ENCODE assay signal across 16 cellular contexts in the genomic region with DNA sequence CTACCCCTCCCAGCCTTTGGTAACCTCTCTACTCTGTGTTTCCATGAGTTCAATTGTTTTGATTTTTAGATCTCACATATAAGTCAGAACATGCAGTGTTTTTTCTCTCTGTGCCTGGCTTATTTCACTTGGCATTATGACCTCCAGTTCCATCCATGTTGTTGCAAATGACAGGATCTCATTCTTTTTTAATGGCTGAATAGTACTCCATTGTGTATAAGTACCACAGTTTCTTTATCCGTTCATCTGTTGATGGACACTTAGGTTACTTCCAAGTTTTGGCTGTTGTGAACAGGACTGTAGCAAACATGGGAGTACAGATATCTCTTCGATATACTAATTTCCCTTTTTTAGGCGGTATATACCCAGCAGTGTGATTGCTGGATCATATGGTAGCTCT.
A peak's percentile ranks its signal among the peaks of the same experiment; 100 is the strongest.
DNase-seq lines count a peak whose midpoint lies in the region; ATAC-seq, FAIRE-seq and TF ChIP-seq lines count a peak whose summit lies in the region.
"Had no signal": no experiment of that assay in that cellular context is flagged by ENCODE, and none has a peak within 500 bp of the region (broad histone marks: within the 10 kb centered on the region; RNA-seq: fewer than 3 reads in every experiment).

No MANE protein-coding gene starts in this region.

- no peaks in the 10 kb centered on the region for H3K27me3 ChIP-seq in K562 (ENCODE audit: control insufficient read depth in 2 of 2, insufficient read depth in 2 of 2, low read length in 2 of 2)

- BruUV-seq in OCI-LY7 (replicated peaks; lab: Mats Ljungman, UMichigan) = TSS peak; percentile 18
- BruUV-seq in K562 (replicated peaks; lab: Mats Ljungman, UMichigan) = TSS peak; percentile 15

- H3K9me3 ChIP-seq in OCI-LY7 (ENCODE audit: low read length) (no peaks in the 10 kb centered on the region), K562 (replicated peaks; ENCODE audit: control insufficient read depth, insufficient read depth, low read depth, low read length) (no peaks in the 10 kb centered on the region)

- no peak for ATAC-seq in activated naive CD8-positive, alpha-beta T cell treated with anti-CD3 and anti-CD28 coated beads, Interleukin-2, amount 50 U/mL, for 24 hours
- ATAC-seq in K562 = no peak
- ATAC-seq in GM21360 (IDR thresholded peaks at IDR 0.05; ENCODE audit: unreplicated experiment) = no peak
- ATAC-seq in WTC11 = no peak
- ATAC-seq: GM12878 had no signal

- TF ChIP-seq EP300 in K562 (IDR thresholded peaks at IDR 0.05; ENCODE audit: low read length) = no peak

- H3K27me3 Mint-ChIP-seq in activated naive CD8-positive, alpha-beta T cell treated with anti-CD3 and anti-CD28 coated beads, Interleukin-2, amount 50 U/mL, for 24 hours = no peaks in the 10 kb centered on the region
- H3K27me3 Mint-ChIP-seq in activated naive CD8-positive, alpha-beta T cell treated with anti-CD3 and anti-CD28 coated beads for 36 hours = no peaks in the 10 kb centered on the region
- no peaks in the 10 kb centered on the region for H3K27me3 Mint-ChIP-seq in WTC11 (ENCODE audit: low read depth)
- H3K27me3 Mint-ChIP-seq: B cell; CD4-positive, alpha-beta T cell had no signal

- no peak overlapping the region for H3K27ac ChIP-seq in OCI-LY7 (ENCODE audit: low read depth, low read length, poor library complexity, severe bottlenecking)
- no peak overlapping the region for H3K27ac ChIP-seq in K562 (ENCODE audit: extremely low read depth, low read depth, low read length)
- H3K27ac ChIP-seq: GM23248 had no signal

- CTCF ChIA-PET in OCI-LY7 (lab: Charles Lee; ENCODE audit: unreplicated experiment) = interaction anchor here (0.6 kb wide), 2 partner anchors 82 to 333 kb away, joined by 3 read pairs; no protein-coding TSS in a partner anchor
- CTCF ChIA-PET in K562 (lab: Yijun Ruan, JAX; ENCODE audit: low intra/inter-chr PET ratio) = no interaction called here
- CTCF ChIA-PET in WTC11 (lab: Charles Lee) = no interaction called here

- 96% methylated on average over 3 of the region's 3 CpGs for WGBS in K562 (ENCODE audit: insufficient coverage, low coverage, missing lambda C conversion rate)

- DNase-seq in activated naive CD8-positive, alpha-beta T cell treated with anti-CD3 and anti-CD28 coated beads, Interleukin-2, amount 50 U/mL, for 24 hours = no peak
- DNase-seq in activated naive CD8-positive, alpha-beta T cell treated with anti-CD3 and anti-CD28 coated beads for 36 hours = no peak
- no peak for DNase-seq in OCI-LY7 (ENCODE audit: low spot score)
- DNase-seq in K562 (ENCODE audit: extremely low read depth in 1 of 4, low spot score in 3 of 4) = no peak
- DNase-seq in NCI-H774 (lab: John Stamatoyannopoulos, UW) = no peak
- DNase-seq in WTC11 (ENCODE audit: low spot score) = no peak
- DNase-seq: C1 segment of cervical spinal cord; Calu3; CD4-positive, alpha-beta T cell; DMS 273 treated with DMSO at 0.1 percent for 48 hours; GM23248 had no signal

- intact Hi-C loops in OCI-LY7 (cut with micrococcal nuclease; ENCODE audit: unreplicated experiment) = no loop called here
- intact Hi-C loops in K562 (cut with micrococcal nuclease) = loop anchor here (5.0 kb wide), 3 partner anchors 92 to 237 kb away; partner anchors contain the start of gene SND1

- H3K36me3 ChIP-seq in OCI-LY7 (ENCODE audit: insufficient read depth, low read length) = peaks cover 48% of the 10 kb centered on the region
- H3K36me3 ChIP-seq in K562 (ENCODE audit: control insufficient read depth, insufficient read depth, low read length) = peaks cover 63% of the 10 kb centered on the region

- H3K4me3 ChIP-seq in OCI-LY7 (ENCODE audit: low read depth, low read length, poor library complexity, severe bottlenecking) = no peak overlapping the region
- no peak overlapping the region for H3K4me3 ChIP-seq in K562
- H3K4me3 ChIP-seq: GM12878, GM23248 had no signal

- no peak overlapping the region for H3K4me2 ChIP-seq in OCI-LY7 (ENCODE audit: low read length)
- H3K4me2 ChIP-seq in K562 (ENCODE audit: insufficient read depth, low read length) = no peak overlapping the region

- H3K79me2 ChIP-seq in OCI-LY7 (ENCODE audit: insufficient read depth, low read depth, low read length) = no peaks in the 10 kb centered on the region
- H3K79me2 ChIP-seq in K562 (ENCODE audit: control insufficient read depth, insufficient read depth, low read length) = peaks cover 41% of the 10 kb centered on the region

- H3K9me2 ChIP-seq in OCI-LY7 (ENCODE audit: insufficient read depth, low read length) = no peaks in the 10 kb centered on the region

- TF ChIP-seq POLR2A in K562 (conservative IDR thresholded peaks at IDR 0.05) = no peak

- no peaks in the 10 kb centered on the region for H3K9me3 Mint-ChIP-seq in activated naive CD8-positive, alpha-beta T cell treated with anti-CD3 and anti-CD28 coated beads, Interleukin-2, amount 50 U/mL, for 24 hours
- no peaks in the 10 kb centered on the region for H3K9me3 Mint-ChIP-seq in activated naive CD8-positive, alpha-beta T cell treated with anti-CD3 and anti-CD28 coated beads for 36 hours
- H3K9me3 Mint-ChIP-seq in WTC11 = no peaks in the 10 kb centered on the region
- H3K9me3 Mint-ChIP-seq: CD4-positive, alpha-beta T cell had no signal

- H2AFZ ChIP-seq in OCI-LY7 (ENCODE audit: low read length) (no peak overlapping the region), K562 (ENCODE audit: low read depth, low read length) (no peak overlapping the region)
- H2AFZ ChIP-seq: GM23248 had no signal

- in situ Hi-C loops in K562 (cut with MboI) = no loop called here

- H3K36me3 Mint-ChIP-seq in activated naive CD8-positive, alpha-beta T cell treated with anti-CD3 and anti-CD28 coated beads, Interleukin-2, amount 50 U/mL, for 24 hours (ENCODE audit: low read depth) = peaks cover 60% of the 10 kb centered on the region
- peaks cover 55% of the 10 kb centered on the region for H3K36me3 Mint-ChIP-seq in activated naive CD8-positive, alpha-beta T cell treated with anti-CD3 and anti-CD28 coated beads for 36 hours
- H3K36me3 Mint-ChIP-seq in WTC11 = peaks cover 16% of the 10 kb centered on the region

- no peak for TF ChIP-seq RAD21 in K562 (CRISPR knock-in tag; conservative IDR thresholded peaks at IDR 0.05 in 1 of 2, IDR thresholded peaks at IDR 0.05 in 1 of 2)

- H3K9ac ChIP-seq in K562 (ENCODE audit: insufficient read depth in 1 of 2, low read depth in 2 of 2, low read length in 2 of 2) = no peak overlapping the region
- H3K9ac ChIP-seq: GM23248 had no signal

- H3K4me3 Mint-ChIP-seq in activated naive CD8-positive, alpha-beta T cell treated with anti-CD3 and anti-CD28 coated beads, Interleukin-2, amount 50 U/mL, for 24 hours = no peak overlapping the region
- H3K4me3 Mint-ChIP-seq in activated naive CD8-positive, alpha-beta T cell treated with anti-CD3 and anti-CD28 coated beads for 36 hours = no peak overlapping the region
- no peak overlapping the region for H3K4me3 Mint-ChIP-seq in WTC11
- H3K4me3 Mint-ChIP-seq: B cell; CD4-positive, alpha-beta T cell had no signal

- peaks cover 17% of the 10 kb centered on the region for H3K4me1 Mint-ChIP-seq in activated naive CD8-positive, alpha-beta T cell treated with anti-CD3 and anti-CD28 coated beads, Interleukin-2, amount 50 U/mL, for 24 hours
- peaks cover 7% of the 10 kb centered on the region for H3K4me1 Mint-ChIP-seq in activated naive CD8-positive, alpha-beta T cell treated with anti-CD3 and anti-CD28 coated beads for 36 hours
- H3K4me1 Mint-ChIP-seq in WTC11 = peaks cover 86% of the 10 kb centered on the region

- peak overlapping the region; percentile 8 for H3K27ac Mint-ChIP-seq in activated naive CD8-positive, alpha-beta T cell treated with anti-CD3 and anti-CD28 coated beads, Interleukin-2, amount 50 U/mL, for 24 hours
- no peak overlapping the region for H3K27ac Mint-ChIP-seq in activated naive CD8-positive, alpha-beta T cell treated with anti-CD3 and anti-CD28 coated beads for 36 hours
- no peak overlapping the region for H3K27ac Mint-ChIP-seq in WTC11
- H3K27ac Mint-ChIP-seq: B cell; CD4-positive, alpha-beta T cell had no signal

- no peak for FAIRE-seq in K562 (lab: Jason Lieb, UNC)
- FAIRE-seq: GM12878, GM18507, H54 had no signal

- H3K4me1 ChIP-seq in OCI-LY7 (ENCODE audit: insufficient read depth, low read length, poor library complexity, severe bottlenecking) (no peaks in the 10 kb centered on the region), K562 (replicated peaks in 1 of 2; ENCODE audit: control insufficient read depth in 2 of 2, insufficient read depth in 2 of 2, low read length in 2 of 2) (peaks cover 39 to 80% of the 10 kb centered on the region in 2 experiments)

- H4K20me1 ChIP-seq in OCI-LY7 (ENCODE audit: insufficient read depth, low read length) (no peaks in the 10 kb centered on the region), K562 (replicated peaks; ENCODE audit: control insufficient read depth, insufficient read depth, low read length) (peaks cover 4% of the 10 kb centered on the region; the same call in 1 of the 2 replicates)

- TF ChIP-seq CTCF in OCI-LY7 (conservative IDR thresholded peaks at IDR 0.05; ENCODE audit: low read length) (no peak), K562 (IDR thresholded peaks at IDR 0.05 in 2 of 3, conservative IDR thresholded peaks at IDR 0.05 in 1 of 3; ENCODE audit: insufficient read depth in 2 of 3, low read depth in 1 of 3, low read length in 3 of 3) (no peak), WTC11 (IDR thresholded peaks at IDR 0.05) (no peak)

- POLR2A ChIA-PET in OCI-LY7 (lab: Charles Lee) (interaction anchor here (0.8 kb wide), 1 partner anchor 21 kb away, joined by 3 read pairs; no protein-coding TSS in a partner anchor), K562 (lab: Yijun Ruan, JAX) (interaction anchor here (1.1 kb wide), 1 partner anchor 9 kb away, joined by 3 read pairs; no protein-coding TSS in a partner anchor), WTC11 (lab: Charles Lee) (no interaction called here)

- peaks cover 5% of the 10 kb centered on the region for H3K9me1 ChIP-seq in K562 (ENCODE audit: control insufficient read depth, insufficient read depth, low read length)

TF ChIP-seq in K562, 482 proteins besides CTCF, POLR2A, EP300 and RAD21 (continues in another document):
- TF ChIP-seq GATA2 (CRISPR knock-in tag; IDR thresholded peaks at IDR 0.05) = 0 out of 2 replicates have a peak, but pooled peaks have one; percentile 3

TF ChIP-seq in WTC11, 78 proteins besides CTCF, POLR2A, EP300 and RAD21 (continues in another document):
- TF ChIP-seq ATF6 (CRISPR knock-in tag; IDR thresholded peaks at IDR 0.05) = no peak
